Comparison of ENCODE assay signal across 1 cellular context in genomic region chr16:14285542-14286380, GRCh38.
TF ChIP-seq lines count a peak whose summit lies in the region.

No MANE protein-coding gene starts in this region.

TF ChIP-seq in HepG2, 621 proteins besides CTCF, POLR2A, EP300 and RAD21 (continued from another document and continues in another):
- TF ChIP-seq, protein P1, sequence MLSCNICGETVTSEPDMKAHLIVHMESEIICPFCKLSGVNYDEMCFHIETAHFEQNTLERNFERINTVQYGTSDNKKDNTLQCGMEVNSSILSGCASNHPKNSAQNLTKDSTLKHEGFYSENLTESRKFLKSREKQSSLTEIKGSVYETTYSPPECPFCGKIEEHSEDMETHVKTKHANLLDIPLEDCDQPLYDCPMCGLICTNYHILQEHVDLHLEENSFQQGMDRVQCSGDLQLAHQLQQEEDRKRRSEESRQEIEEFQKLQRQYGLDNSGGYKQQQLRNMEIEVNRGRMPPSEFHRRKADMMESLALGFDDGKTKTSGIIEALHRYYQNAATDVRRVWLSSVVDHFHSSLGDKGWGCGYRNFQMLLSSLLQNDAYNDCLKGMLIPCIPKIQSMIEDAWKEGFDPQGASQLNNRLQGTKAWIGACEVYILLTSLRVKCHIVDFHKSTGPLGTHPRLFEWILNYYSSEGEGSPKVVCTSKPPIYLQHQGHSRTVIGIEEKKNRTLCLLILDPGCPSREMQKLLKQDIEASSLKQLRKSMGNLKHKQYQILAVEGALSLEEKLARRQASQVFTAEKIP (CRISPR knock-in tag; IDR thresholded peaks at IDR 0.05; ENCODE audit: borderline replicate concordance) = no peak
- no peak; the same call in 1 of the 2 replicates for TF ChIP-seq ZNF280B (CRISPR knock-in tag; IDR thresholded peaks at IDR 0.05; ENCODE audit: borderline replicate concordance)
- TF ChIP-seq CCDC6 (CRISPR knock-in tag; IDR thresholded peaks at IDR 0.05) = peak; percentile 86
- TF ChIP-seq, protein P2, sequence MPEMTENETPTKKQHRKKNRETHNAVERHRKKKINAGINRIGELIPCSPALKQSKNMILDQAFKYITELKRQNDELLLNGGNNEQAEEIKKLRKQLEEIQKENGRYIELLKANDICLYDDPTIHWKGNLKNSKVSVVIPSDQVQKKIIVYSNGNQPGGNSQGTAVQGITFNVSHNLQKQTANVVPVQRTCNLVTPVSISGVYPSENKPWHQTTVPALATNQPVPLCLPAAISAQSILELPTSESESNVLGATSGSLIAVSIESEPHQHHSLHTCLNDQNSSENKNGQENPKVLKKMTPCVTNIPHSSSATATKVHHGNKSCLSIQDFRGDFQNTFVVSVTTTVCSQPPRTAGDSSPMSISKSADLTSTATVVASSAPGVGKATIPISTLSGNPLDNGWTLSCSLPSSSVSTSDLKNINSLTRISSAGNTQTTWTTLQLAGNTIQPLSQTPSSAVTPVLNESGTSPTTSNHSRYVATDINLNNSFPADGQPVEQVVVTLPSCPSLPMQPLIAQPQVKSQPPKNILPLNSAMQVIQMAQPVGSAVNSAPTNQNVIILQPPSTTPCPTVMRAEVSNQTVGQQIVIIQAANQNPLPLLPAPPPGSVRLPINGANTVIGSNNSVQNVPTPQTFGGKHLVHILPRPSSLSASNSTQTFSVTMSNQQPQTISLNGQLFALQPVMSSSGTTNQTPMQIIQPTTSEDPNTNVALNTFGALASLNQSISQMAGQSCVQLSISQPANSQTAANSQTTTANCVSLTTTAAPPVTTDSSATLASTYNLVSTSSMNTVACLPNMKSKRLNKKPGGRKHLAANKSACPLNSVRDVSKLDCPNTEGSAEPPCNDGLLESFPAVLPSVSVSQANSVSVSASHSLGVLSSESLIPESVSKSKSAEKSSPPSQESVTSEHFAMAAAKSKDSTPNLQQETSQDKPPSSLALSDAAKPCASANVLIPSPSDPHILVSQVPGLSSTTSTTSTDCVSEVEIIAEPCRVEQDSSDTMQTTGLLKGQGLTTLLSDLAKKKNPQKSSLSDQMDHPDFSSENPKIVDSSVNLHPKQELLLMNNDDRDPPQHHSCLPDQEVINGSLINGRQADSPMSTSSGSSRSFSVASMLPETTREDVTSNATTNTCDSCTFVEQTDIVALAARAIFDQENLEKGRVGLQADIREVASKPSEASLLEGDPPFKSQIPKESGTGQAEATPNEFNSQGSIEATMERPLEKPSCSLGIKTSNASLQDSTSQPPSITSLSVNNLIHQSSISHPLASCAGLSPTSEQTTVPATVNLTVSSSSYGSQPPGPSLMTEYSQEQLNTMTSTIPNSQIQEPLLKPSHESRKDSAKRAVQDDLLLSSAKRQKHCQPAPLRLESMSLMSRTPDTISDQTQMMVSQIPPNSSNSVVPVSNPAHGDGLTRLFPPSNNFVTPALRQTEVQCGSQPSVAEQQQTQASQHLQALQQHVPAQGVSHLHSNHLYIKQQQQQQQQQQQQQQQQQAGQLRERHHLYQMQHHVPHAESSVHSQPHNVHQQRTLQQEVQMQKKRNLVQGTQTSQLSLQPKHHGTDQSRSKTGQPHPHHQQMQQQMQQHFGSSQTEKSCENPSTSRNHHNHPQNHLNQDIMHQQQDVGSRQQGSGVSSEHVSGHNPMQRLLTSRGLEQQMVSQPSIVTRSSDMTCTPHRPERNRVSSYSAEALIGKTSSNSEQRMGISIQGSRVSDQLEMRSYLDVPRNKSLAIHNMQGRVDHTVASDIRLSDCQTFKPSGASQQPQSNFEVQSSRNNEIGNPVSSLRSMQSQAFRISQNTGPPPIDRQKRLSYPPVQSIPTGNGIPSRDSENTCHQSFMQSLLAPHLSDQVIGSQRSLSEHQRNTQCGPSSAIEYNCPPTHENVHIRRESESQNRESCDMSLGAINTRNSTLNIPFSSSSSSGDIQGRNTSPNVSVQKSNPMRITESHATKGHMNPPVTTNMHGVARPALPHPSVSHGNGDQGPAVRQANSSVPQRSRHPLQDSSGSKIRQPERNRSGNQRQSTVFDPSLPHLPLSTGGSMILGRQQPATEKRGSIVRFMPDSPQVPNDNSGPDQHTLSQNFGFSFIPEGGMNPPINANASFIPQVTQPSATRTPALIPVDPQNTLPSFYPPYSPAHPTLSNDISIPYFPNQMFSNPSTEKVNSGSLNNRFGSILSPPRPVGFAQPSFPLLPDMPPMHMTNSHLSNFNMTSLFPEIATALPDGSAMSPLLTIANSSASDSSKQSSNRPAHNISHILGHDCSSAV (CRISPR knock-in tag; IDR thresholded peaks at IDR 0.05; ENCODE audit: borderline replicate concordance) = peak; percentile 84
- TF ChIP-seq POLR2AphosphoS2 (IDR thresholded peaks at IDR 0.05; ENCODE audit: low read depth, low read length) = no peak
- no peak; the same call in 1 of the 2 replicates for TF ChIP-seq RNF219 (CRISPR knock-in tag; IDR thresholded peaks at IDR 0.05)
- no peak for TF ChIP-seq HOXA7 (CRISPR knock-in tag; IDR thresholded peaks at IDR 0.05)
- no peak for TF ChIP-seq NFIB (CRISPR knock-in tag; IDR thresholded peaks at IDR 0.05; ENCODE audit: borderline replicate concordance)
- peak; percentile 90; the same call in 1 of the 2 replicates for TF ChIP-seq FOXM1 (CRISPR knock-in tag; IDR thresholded peaks at IDR 0.05)
- TF ChIP-seq, protein P3, sequence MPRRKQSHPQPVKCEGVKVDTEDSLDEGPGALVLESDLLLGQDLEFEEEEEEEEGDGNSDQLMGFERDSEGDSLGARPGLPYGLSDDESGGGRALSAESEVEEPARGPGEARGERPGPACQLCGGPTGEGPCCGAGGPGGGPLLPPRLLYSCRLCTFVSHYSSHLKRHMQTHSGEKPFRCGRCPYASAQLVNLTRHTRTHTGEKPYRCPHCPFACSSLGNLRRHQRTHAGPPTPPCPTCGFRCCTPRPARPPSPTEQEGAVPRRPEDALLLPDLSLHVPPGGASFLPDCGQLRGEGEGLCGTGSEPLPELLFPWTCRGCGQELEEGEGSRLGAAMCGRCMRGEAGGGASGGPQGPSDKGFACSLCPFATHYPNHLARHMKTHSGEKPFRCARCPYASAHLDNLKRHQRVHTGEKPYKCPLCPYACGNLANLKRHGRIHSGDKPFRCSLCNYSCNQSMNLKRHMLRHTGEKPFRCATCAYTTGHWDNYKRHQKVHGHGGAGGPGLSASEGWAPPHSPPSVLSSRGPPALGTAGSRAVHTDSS (CRISPR knock-in tag; conservative IDR thresholded peaks at IDR 0.05) = peak; percentile 94
- TF ChIP-seq SRF (IDR thresholded peaks at IDR 0.05; ENCODE audit: low read depth, low read length) = peak; percentile 61; the same call in 1 of the 2 replicates
- TF ChIP-seq SP4 (CRISPR knock-in tag; IDR thresholded peaks at IDR 0.05) = peak; percentile 94
- no peak; the same call in 1 of the 2 replicates for TF ChIP-seq ADNP (CRISPR knock-in tag; IDR thresholded peaks at IDR 0.05)
- peak; percentile 38 for TF ChIP-seq STAG1 (CRISPR knock-in tag; IDR thresholded peaks at IDR 0.05)
- no peak for TF ChIP-seq ZNF577 (CRISPR knock-in tag; IDR thresholded peaks at IDR 0.05; ENCODE audit: borderline replicate concordance, low read depth)
- TF ChIP-seq ZFP37 (CRISPR knock-in tag; IDR thresholded peaks at IDR 0.05; ENCODE audit: borderline replicate concordance) = peak; percentile 93
- TF ChIP-seq ZNF558 (CRISPR knock-in tag; IDR thresholded peaks at IDR 0.05; ENCODE audit: borderline replicate concordance) = peak; percentile 93; the same call in 1 of the 2 replicates
- TF ChIP-seq TAF15 (IDR thresholded peaks at IDR 0.05; ENCODE audit: low read depth, low read length, poor library complexity, severe bottlenecking) = peak; percentile 94
- TF ChIP-seq ZNF770 (CRISPR knock-in tag; IDR thresholded peaks at IDR 0.05) = peak; percentile 76
- TF ChIP-seq MED8 (CRISPR knock-in tag; IDR thresholded peaks at IDR 0.05; ENCODE audit: insufficient replicate concordance) = no peak
- no peak for TF ChIP-seq ZNF17 (CRISPR knock-in tag; IDR thresholded peaks at IDR 0.05)
- TF ChIP-seq ZNF737 (CRISPR knock-in tag; IDR thresholded peaks at IDR 0.05; ENCODE audit: borderline replicate concordance) = peak; percentile 83; the same call in 1 of the 2 replicates
- peak; percentile 86 for TF ChIP-seq GATAD1 (CRISPR knock-in tag; IDR thresholded peaks at IDR 0.05)
- TF ChIP-seq ZBTB33 (CRISPR knock-in tag; IDR thresholded peaks at IDR 0.05) = peak; percentile 77
- TF ChIP-seq ZNF792 (CRISPR knock-in tag; IDR thresholded peaks at IDR 0.05) = peak; percentile 98
- TF ChIP-seq JUN (CRISPR knock-in tag; IDR thresholded peaks at IDR 0.05) = peak; percentile 86; the same call in 1 of the 2 replicates
- TF ChIP-seq ZNF331 (CRISPR knock-in tag; IDR thresholded peaks at IDR 0.05) = peak; percentile 98
- no peak for TF ChIP-seq TRIM24 (CRISPR knock-in tag; IDR thresholded peaks at IDR 0.05)
- peak; percentile 93 for TF ChIP-seq XRCC5 (optimal IDR thresholded peaks at IDR 0.05; ENCODE audit: low read length)
- peak; percentile 90 for TF ChIP-seq ETS1 (CRISPR knock-in tag; IDR thresholded peaks at IDR 0.05)
- TF ChIP-seq ZNF790 (CRISPR knock-in tag; IDR thresholded peaks at IDR 0.05; ENCODE audit: borderline replicate concordance) = peak; percentile 96
- TF ChIP-seq ZNF432 (CRISPR knock-in tag; IDR thresholded peaks at IDR 0.05; ENCODE audit: borderline replicate concordance) = no peak
- TF ChIP-seq, protein P4, sequence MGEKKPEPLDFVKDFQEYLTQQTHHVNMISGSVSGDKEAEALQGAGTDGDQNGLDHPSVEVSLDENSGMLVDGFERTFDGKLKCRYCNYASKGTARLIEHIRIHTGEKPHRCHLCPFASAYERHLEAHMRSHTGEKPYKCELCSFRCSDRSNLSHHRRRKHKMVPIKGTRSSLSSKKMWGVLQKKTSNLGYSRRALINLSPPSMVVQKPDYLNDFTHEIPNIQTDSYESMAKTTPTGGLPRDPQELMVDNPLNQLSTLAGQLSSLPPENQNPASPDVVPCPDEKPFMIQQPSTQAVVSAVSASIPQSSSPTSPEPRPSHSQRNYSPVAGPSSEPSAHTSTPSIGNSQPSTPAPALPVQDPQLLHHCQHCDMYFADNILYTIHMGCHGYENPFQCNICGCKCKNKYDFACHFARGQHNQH (CRISPR knock-in tag; IDR thresholded peaks at IDR 0.05) = peak; percentile 96
- TF ChIP-seq KDM3A (CRISPR knock-in tag; IDR thresholded peaks at IDR 0.05; ENCODE audit: low read depth) = peak; percentile 96
- TF ChIP-seq ZNF746 (CRISPR knock-in tag; IDR thresholded peaks at IDR 0.05) = no peak; the same call in none of the 2 replicates
- peak; percentile 71 for TF ChIP-seq ZNF768 (CRISPR knock-in tag; IDR thresholded peaks at IDR 0.05)
- TF ChIP-seq HCFC1 (IDR thresholded peaks at IDR 0.05; ENCODE audit: low read depth, low read length) = peak; percentile 51
- peak; percentile 86; the same call in 1 of the 2 replicates for TF ChIP-seq MIER2 (CRISPR knock-in tag; IDR thresholded peaks at IDR 0.05)
